1 cellular context compared by ENCODE assay signal in the genomic region with DNA sequence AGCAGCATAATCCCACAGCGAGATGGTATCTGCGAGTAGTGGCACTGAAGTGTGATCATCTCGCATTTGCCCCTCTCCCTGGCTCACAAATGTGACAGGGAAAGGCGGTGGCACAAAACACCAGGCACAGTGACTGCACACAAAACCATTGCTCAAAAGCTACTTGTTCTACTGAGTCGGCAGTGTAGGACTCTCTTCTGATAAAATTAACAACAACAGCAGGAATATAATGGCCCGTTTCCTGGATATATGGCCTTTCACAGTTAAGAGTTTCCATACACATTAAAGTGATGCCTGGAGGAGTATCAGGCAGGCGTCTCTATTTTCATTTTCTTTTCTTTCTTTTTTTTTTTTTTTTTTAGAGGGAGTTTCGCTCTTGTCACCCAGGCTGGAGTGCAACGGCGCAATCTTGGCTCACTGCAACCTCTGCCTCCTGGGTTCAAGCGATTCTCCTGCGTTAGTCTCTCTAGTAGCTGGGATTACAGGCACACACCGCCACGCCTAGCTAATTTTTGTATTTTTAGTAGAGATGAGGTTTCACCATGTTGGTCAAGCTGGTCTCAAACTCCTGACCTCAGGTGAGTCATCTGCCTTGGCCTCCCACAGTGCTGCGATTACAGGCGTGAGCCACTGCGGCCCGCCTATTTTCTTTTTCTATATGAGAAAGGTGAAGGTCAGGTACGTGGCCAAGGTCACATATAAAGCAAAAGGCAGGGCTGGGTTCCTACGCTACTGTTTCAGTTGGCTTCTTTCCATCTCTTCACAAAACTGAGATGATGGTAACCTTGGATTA.
TF ChIP-seq lines count a peak whose summit lies in the region.

No MANE protein-coding gene starts in this region.

TF ChIP-seq in HepG2, 621 proteins besides CTCF, POLR2A, EP300 and RAD21 (continued from another document):
- TF ChIP-seq, protein P1, sequence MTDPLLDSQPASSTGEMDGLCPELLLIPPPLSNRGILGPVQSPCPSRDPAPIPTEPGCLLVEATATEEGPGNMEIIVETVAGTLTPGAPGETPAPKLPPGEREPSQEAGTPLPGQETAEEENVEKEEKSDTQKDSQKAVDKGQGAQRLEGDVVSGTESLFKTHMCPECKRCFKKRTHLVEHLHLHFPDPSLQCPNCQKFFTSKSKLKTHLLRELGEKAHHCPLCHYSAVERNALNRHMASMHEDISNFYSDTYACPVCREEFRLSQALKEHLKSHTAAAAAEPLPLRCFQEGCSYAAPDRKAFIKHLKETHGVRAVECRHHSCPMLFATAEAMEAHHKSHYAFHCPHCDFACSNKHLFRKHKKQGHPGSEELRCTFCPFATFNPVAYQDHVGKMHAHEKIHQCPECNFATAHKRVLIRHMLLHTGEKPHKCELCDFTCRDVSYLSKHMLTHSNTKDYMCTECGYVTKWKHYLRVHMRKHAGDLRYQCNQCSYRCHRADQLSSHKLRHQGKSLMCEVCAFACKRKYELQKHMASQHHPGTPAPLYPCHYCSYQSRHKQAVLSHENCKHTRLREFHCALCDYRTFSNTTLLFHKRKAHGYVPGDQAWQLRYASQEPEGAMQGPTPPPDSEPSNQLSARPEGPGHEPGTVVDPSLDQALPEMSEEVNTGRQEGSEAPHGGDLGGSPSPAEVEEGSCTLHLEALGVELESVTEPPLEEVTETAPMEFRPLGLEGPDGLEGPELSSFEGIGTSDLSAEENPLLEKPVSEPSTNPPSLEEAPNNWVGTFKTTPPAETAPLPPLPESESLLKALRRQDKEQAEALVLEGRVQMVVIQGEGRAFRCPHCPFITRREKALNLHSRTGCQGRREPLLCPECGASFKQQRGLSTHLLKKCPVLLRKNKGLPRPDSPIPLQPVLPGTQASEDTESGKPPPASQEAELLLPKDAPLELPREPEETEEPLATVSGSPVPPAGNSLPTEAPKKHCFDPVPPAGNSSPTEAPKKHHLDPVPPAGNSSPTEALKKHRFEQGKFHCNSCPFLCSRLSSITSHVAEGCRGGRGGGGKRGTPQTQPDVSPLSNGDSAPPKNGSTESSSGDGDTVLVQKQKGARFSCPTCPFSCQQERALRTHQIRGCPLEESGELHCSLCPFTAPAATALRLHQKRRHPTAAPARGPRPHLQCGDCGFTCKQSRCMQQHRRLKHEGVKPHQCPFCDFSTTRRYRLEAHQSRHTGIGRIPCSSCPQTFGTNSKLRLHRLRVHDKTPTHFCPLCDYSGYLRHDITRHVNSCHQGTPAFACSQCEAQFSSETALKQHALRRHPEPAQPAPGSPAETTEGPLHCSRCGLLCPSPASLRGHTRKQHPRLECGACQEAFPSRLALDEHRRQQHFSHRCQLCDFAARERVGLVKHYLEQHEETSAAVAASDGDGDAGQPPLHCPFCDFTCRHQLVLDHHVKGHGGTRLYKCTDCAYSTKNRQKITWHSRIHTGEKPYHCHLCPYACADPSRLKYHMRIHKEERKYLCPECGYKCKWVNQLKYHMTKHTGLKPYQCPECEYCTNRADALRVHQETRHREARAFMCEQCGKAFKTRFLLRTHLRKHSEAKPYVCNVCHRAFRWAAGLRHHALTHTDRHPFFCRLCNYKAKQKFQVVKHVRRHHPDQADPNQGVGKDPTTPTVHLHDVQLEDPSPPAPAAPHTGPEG (CRISPR knock-in tag; IDR thresholded peaks at IDR 0.05): no peak
- TF ChIP-seq RBM39 (IDR thresholded peaks at IDR 0.05; ENCODE audit: low read depth, low read length, poor library complexity, severe bottlenecking): no peak
- no peak for TF ChIP-seq RCOR2 (CRISPR knock-in tag; IDR thresholded peaks at IDR 0.05)
- TF ChIP-seq TSC22D2 (CRISPR knock-in tag; IDR thresholded peaks at IDR 0.05; ENCODE audit: borderline replicate concordance): no peak
- TF ChIP-seq ZNF101 (CRISPR knock-in tag; IDR thresholded peaks at IDR 0.05; ENCODE audit: borderline replicate concordance, low read depth): no peak
- TF ChIP-seq, protein P2, sequence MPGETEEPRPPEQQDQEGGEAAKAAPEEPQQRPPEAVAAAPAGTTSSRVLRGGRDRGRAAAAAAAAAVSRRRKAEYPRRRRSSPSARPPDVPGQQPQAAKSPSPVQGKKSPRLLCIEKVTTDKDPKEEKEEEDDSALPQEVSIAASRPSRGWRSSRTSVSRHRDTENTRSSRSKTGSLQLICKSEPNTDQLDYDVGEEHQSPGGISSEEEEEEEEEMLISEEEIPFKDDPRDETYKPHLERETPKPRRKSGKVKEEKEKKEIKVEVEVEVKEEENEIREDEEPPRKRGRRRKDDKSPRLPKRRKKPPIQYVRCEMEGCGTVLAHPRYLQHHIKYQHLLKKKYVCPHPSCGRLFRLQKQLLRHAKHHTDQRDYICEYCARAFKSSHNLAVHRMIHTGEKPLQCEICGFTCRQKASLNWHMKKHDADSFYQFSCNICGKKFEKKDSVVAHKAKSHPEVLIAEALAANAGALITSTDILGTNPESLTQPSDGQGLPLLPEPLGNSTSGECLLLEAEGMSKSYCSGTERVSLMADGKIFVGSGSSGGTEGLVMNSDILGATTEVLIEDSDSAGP (CRISPR knock-in tag; IDR thresholded peaks at IDR 0.05; ENCODE audit: borderline replicate concordance): no peak
- TF ChIP-seq, protein P3, sequence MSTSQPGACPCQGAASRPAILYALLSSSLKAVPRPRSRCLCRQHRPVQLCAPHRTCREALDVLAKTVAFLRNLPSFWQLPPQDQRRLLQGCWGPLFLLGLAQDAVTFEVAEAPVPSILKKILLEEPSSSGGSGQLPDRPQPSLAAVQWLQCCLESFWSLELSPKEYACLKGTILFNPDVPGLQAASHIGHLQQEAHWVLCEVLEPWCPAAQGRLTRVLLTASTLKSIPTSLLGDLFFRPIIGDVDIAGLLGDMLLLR (CRISPR knock-in tag; IDR thresholded peaks at IDR 0.05): no peak
- TF ChIP-seq ETV6 (CRISPR knock-in tag; conservative IDR thresholded peaks at IDR 0.05): no peak
- no peak for TF ChIP-seq ZNF788 (CRISPR knock-in tag; IDR thresholded peaks at IDR 0.05; ENCODE audit: borderline replicate concordance)
- TF ChIP-seq, protein P4, sequence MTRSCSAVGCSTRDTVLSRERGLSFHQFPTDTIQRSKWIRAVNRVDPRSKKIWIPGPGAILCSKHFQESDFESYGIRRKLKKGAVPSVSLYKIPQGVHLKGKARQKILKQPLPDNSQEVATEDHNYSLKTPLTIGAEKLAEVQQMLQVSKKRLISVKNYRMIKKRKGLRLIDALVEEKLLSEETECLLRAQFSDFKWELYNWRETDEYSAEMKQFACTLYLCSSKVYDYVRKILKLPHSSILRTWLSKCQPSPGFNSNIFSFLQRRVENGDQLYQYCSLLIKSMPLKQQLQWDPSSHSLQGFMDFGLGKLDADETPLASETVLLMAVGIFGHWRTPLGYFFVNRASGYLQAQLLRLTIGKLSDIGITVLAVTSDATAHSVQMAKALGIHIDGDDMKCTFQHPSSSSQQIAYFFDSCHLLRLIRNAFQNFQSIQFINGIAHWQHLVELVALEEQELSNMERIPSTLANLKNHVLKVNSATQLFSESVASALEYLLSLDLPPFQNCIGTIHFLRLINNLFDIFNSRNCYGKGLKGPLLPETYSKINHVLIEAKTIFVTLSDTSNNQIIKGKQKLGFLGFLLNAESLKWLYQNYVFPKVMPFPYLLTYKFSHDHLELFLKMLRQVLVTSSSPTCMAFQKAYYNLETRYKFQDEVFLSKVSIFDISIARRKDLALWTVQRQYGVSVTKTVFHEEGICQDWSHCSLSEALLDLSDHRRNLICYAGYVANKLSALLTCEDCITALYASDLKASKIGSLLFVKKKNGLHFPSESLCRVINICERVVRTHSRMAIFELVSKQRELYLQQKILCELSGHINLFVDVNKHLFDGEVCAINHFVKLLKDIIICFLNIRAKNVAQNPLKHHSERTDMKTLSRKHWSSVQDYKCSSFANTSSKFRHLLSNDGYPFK (CRISPR knock-in tag; IDR thresholded peaks at IDR 0.05; ENCODE audit: borderline replicate concordance): no peak
- TF ChIP-seq, protein P5, sequence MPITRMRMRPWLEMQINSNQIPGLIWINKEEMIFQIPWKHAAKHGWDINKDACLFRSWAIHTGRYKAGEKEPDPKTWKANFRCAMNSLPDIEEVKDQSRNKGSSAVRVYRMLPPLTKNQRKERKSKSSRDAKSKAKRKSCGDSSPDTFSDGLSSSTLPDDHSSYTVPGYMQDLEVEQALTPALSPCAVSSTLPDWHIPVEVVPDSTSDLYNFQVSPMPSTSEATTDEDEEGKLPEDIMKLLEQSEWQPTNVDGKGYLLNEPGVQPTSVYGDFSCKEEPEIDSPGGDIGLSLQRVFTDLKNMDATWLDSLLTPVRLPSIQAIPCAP (CRISPR knock-in tag; IDR thresholded peaks at IDR 0.05; ENCODE audit: low read depth): no peak
- no peak for TF ChIP-seq AGO2 (optimal IDR thresholded peaks at IDR 0.05; ENCODE audit: low read depth, low read length)
- TF ChIP-seq FOXP1 (IDR thresholded peaks at IDR 0.05): no peak
- no peak for TF ChIP-seq FOXP1 (CRISPR knock-in tag; IDR thresholded peaks at IDR 0.05)
- no peak for TF ChIP-seq ATF1 (CRISPR knock-in tag; IDR thresholded peaks at IDR 0.05)
- no peak for TF ChIP-seq ARHGAP35 (CRISPR knock-in tag; IDR thresholded peaks at IDR 0.05; ENCODE audit: borderline replicate concordance)
- TF ChIP-seq SNAPC2 (CRISPR knock-in tag; IDR thresholded peaks at IDR 0.05): no peak
- TF ChIP-seq, protein P6, sequence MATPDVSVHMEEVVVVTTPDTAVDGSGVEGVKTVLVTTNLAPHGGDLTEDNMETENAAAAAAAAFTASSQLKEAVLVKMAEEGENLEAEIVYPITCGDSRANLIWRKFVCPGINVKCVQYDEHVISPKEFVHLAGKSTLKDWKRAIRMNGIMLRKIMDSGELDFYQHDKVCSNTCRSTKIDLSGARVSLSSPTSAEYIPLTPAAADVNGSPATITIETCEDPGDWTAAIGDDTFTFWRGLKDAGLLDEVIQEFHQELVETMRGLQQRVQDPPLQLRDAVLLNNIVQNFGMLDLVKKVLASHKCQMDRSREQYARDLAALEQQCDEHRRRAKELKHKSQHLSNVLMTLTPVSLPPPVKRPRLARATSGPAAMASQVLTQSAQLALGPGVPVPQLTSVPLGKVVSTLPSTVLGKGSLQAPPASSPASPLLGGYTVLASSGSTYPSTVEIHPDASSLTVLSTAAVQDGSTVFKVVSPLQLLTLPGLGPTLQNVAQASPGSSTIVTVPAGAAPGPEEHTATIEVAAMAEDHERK (CRISPR knock-in tag; IDR thresholded peaks at IDR 0.05; ENCODE audit: low read depth): no peak
- TF ChIP-seq KDM5B (CRISPR knock-in tag; IDR thresholded peaks at IDR 0.05; ENCODE audit: borderline replicate concordance): no peak
- TF ChIP-seq EHMT2 (IDR thresholded peaks at IDR 0.05; ENCODE audit: borderline replicate concordance, low read depth, low read length): no peak
- no peak for TF ChIP-seq PRMT3 (CRISPR knock-in tag; IDR thresholded peaks at IDR 0.05; ENCODE audit: borderline replicate concordance, low read depth)
- TF ChIP-seq ATM (IDR thresholded peaks at IDR 0.05; ENCODE audit: borderline replicate concordance): no peak
- TF ChIP-seq HCFC1 (IDR thresholded peaks at IDR 0.05; ENCODE audit: low read depth, low read length): no peak
TF ChIP-seq in HepG2: peak in this region for 31.
